In genomic region chr21:17468698-17469097, GRCh38 we compare ENCODE assay signal across 32 cellular contexts.
"Had no signal": no experiment of that assay in that cellular context is flagged by ENCODE, and none has a peak within 500 bp of the region (broad histone marks: within the 10 kb centered on the region; RNA-seq: fewer than 3 reads in every experiment).

No MANE protein-coding gene starts in this region.

- FAIRE-seq: endometrium had no signal

- H3K36me3 Mint-ChIP-seq: activated naive CD4-positive, alpha-beta T cell treated with anti-CD3 and anti-CD28 coated beads, Interleukin-2, amount 10 ng/mL, durations not matched to agents 7 days and 5 days; activated naive CD4-positive, alpha-beta T cell treated with anti-CD3 and anti-CD28 coated beads, Interleukin-2, amount 50 U/mL, for 72 hours; activated naive CD8-positive, alpha-beta T cell treated with anti-CD3 and anti-CD28 coated beads, Interleukin-2, amount 10 ng/mL, durations not matched to agents 7 days and 5 days; brain had no signal

- H3K9me3 ChIP-seq: ascending aorta, breast epithelium, colonic mucosa, esophagus squamous epithelium, gastroesophageal sphincter, heart right ventricle had no signal

- H3K27me3 ChIP-seq: ascending aorta, breast epithelium, cardiac muscle cell, colonic mucosa, esophagus squamous epithelium, gastroesophageal sphincter, heart right ventricle had no signal

- ATAC-seq: activated CD8-positive, alpha-beta T cell treated with anti-CD3 and anti-CD28 coated beads for 36 hours; activated naive CD4-positive, alpha-beta T cell treated with anti-CD3 and anti-CD28 coated beads, Interleukin-2, amount 50 U/mL, for 72 hours; gastroesophageal sphincter; heart right ventricle; T-helper 17 cell had no signal

- H3K27ac ChIP-seq: ascending aorta, breast epithelium, cardiac muscle cell, epithelial cell of prostate, esophagus squamous epithelium, gastroesophageal sphincter had no signal

- H3K4me3 Mint-ChIP-seq: activated CD4-positive, alpha-beta T cell treated with anti-CD3 and anti-CD28 coated beads, Interleukin-2, amount 10 ng/mL, durations not matched to agents 7 days and 5 days; activated CD8-positive, alpha-beta T cell treated with anti-CD3 and anti-CD28 coated beads for 36 hours; activated naive CD4-positive, alpha-beta T cell treated with anti-CD3 and anti-CD28 coated beads, Interleukin-2, amount 10 ng/mL, durations not matched to agents 7 days and 5 days; activated naive CD8-positive, alpha-beta T cell treated with anti-CD3 and anti-CD28 coated beads, Interleukin-2, amount 10 ng/mL, durations not matched to agents 7 days and 5 days; activated T-helper 1 cell treated with anti-CD3 and anti-CD28 coated beads, Interleukin-12 subunit alpha, Interleukin-12 subunit beta, Interleukin-2, Interleukin-4 antibody, amounts not matched to agents 30 ng/mL and 10 ng/mL and 1 ng/mL, durations not matched to agents 14 hours and 24 hours and 36 hours; T-helper 17 cell; T-helper 2 cell treated with Interferon-gamma antibody and Interleukin-4, amounts not matched to agents 5 μg/mL and 100 μg/mL, for 36 hours had no signal

- H3K27me3 Mint-ChIP-seq: activated CD4-positive, alpha-beta T cell treated with anti-CD3 and anti-CD28 coated beads, Interleukin-2, amount 10 ng/mL, durations not matched to agents 7 days and 5 days; activated naive CD4-positive, alpha-beta T cell treated with anti-CD3 and anti-CD28 coated beads, Interleukin-2, amount 10 ng/mL, durations not matched to agents 7 days and 5 days; activated naive CD8-positive, alpha-beta T cell treated with anti-CD3 and anti-CD28 coated beads, Interleukin-2, amount 10 ng/mL, durations not matched to agents 7 days and 5 days; T-helper 17 cell had no signal

- H3K36me3 ChIP-seq: ascending aorta, breast epithelium, cardiac muscle cell, colonic mucosa, esophagus squamous epithelium, gastroesophageal sphincter, heart right ventricle had no signal

- DNase-seq: activated CD4-positive, alpha-beta T cell treated with anti-CD3 and anti-CD28 coated beads for 1 hour; activated CD4-positive, alpha-beta T cell treated with anti-CD3 and anti-CD28 coated beads for 4 hours; activated CD4-positive, alpha-beta T cell treated with anti-CD3 and anti-CD28 coated beads, Interleukin-2, amount 10 ng/mL, durations not matched to agents 7 days and 5 days; activated CD4-positive, alpha-beta T cell treated with anti-CD3 and anti-CD28 coated beads, Interleukin-2, amount 50 U/mL, for 4 hours; activated CD8-positive, alpha-beta memory T cell treated with anti-CD3 and anti-CD28 coated beads for 24 hours; activated CD8-positive, alpha-beta T cell treated with anti-CD3 and anti-CD28 coated beads for 36 hours; activated gamma-delta T cell; activated naive CD4-positive, alpha-beta T cell; activated naive CD4-positive, alpha-beta T cell treated with anti-CD3 and anti-CD28 coated beads, Interleukin-2, amount 10 ng/mL, durations not matched to agents 7 days and 5 days; activated naive CD8-positive, alpha-beta T cell treated with anti-CD3 and anti-CD28 coated beads, Interleukin-2, amount 10 ng/mL, durations not matched to agents 7 days and 5 days; activated T-cell treated with anti-CD3 and anti-CD28 coated beads, Interleukin-2, amount 50 U/mL, for 48 hours; central memory CD4-positive, alpha-beta T cell; cerebellar nuclear complex; colonic mucosa; effector CD8-positive, alpha-beta T cell; esophagus squamous epithelium; foreskin melanocyte; heart right ventricle; T-helper 1 cell; T-helper 17 cell; T1000 had no signal

- H3K4me1 Mint-ChIP-seq: activated CD4-positive, alpha-beta T cell treated with anti-CD3 and anti-CD28 coated beads, Interleukin-2, amount 10 ng/mL, durations not matched to agents 7 days and 5 days; activated naive CD4-positive, alpha-beta T cell treated with anti-CD3 and anti-CD28 coated beads, Interleukin-2, amount 10 ng/mL, durations not matched to agents 7 days and 5 days; activated naive CD8-positive, alpha-beta T cell treated with anti-CD3 and anti-CD28 coated beads, Interleukin-2, amount 10 ng/mL, durations not matched to agents 7 days and 5 days; T-helper 17 cell had no signal

- H3K27ac Mint-ChIP-seq: activated CD4-positive, alpha-beta T cell treated with anti-CD3 and anti-CD28 coated beads, Interleukin-2, amount 10 ng/mL, durations not matched to agents 7 days and 5 days; activated CD8-positive, alpha-beta T cell treated with anti-CD3 and anti-CD28 coated beads for 36 hours; activated naive CD4-positive, alpha-beta T cell treated with anti-CD3 and anti-CD28 coated beads, Interleukin-2, amount 10 ng/mL, durations not matched to agents 7 days and 5 days; activated naive CD4-positive, alpha-beta T cell treated with anti-CD3 and anti-CD28 coated beads, Interleukin-2, amount 50 U/mL, for 72 hours; activated naive CD8-positive, alpha-beta T cell treated with anti-CD3 and anti-CD28 coated beads, Interleukin-2, amount 10 ng/mL, durations not matched to agents 7 days and 5 days; activated T-helper 1 cell treated with anti-CD3 and anti-CD28 coated beads, Interleukin-12 subunit alpha, Interleukin-12 subunit beta, Interleukin-2, Interleukin-4 antibody, amounts not matched to agents 30 ng/mL and 10 ng/mL and 1 ng/mL, durations not matched to agents 14 hours and 24 hours and 36 hours; activated T-helper 2 cell treated with anti-CD3 and anti-CD28 coated beads, Interferon-gamma antibody, Interleukin-2, Interleukin-4, amounts not matched to agents 10 μg/mL and 5 μg/mL and 100 μg/mL, durations not matched to agents 14 hours and 24 hours and 36 hours; T-helper 17 cell; T-helper 2 cell treated with Interferon-gamma antibody and Interleukin-4, amounts not matched to agents 5 μg/mL and 100 μg/mL, for 36 hours had no signal

- H3K9me3 Mint-ChIP-seq: activated CD4-positive, alpha-beta T cell treated with anti-CD3 and anti-CD28 coated beads, Interleukin-2, amount 10 ng/mL, durations not matched to agents 7 days and 5 days; activated CD8-positive, alpha-beta T cell treated with anti-CD3 and anti-CD28 coated beads for 36 hours; activated naive CD4-positive, alpha-beta T cell treated with anti-CD3 and anti-CD28 coated beads, Interleukin-2, amount 10 ng/mL, durations not matched to agents 7 days and 5 days; activated naive CD4-positive, alpha-beta T cell treated with anti-CD3 and anti-CD28 coated beads, Interleukin-2, amount 50 U/mL, for 72 hours; activated naive CD8-positive, alpha-beta T cell treated with anti-CD3 and anti-CD28 coated beads, Interleukin-2, amount 10 ng/mL, durations not matched to agents 7 days and 5 days; activated T-helper 1 cell treated with anti-CD3 and anti-CD28 coated beads, Interleukin-12 subunit alpha, Interleukin-12 subunit beta, Interleukin-2, Interleukin-4 antibody, amounts not matched to agents 30 ng/mL and 10 ng/mL and 1 ng/mL, durations not matched to agents 14 hours and 24 hours and 36 hours; activated T-helper 2 cell treated with anti-CD3 and anti-CD28 coated beads, Interferon-gamma antibody, Interleukin-2, Interleukin-4, amounts not matched to agents 10 μg/mL and 5 μg/mL and 100 μg/mL, durations not matched to agents 14 hours and 24 hours and 36 hours; brain had no signal

- H3K4me1 ChIP-seq: ascending aorta, breast epithelium, colonic mucosa, gastroesophageal sphincter had no signal

- H3K4me3 ChIP-seq: ascending aorta, breast epithelium, cardiac muscle cell, colonic mucosa, esophagus squamous epithelium, gastroesophageal sphincter had no signal
